1 cellular context compared by ENCODE assay signal in the genomic region with DNA sequence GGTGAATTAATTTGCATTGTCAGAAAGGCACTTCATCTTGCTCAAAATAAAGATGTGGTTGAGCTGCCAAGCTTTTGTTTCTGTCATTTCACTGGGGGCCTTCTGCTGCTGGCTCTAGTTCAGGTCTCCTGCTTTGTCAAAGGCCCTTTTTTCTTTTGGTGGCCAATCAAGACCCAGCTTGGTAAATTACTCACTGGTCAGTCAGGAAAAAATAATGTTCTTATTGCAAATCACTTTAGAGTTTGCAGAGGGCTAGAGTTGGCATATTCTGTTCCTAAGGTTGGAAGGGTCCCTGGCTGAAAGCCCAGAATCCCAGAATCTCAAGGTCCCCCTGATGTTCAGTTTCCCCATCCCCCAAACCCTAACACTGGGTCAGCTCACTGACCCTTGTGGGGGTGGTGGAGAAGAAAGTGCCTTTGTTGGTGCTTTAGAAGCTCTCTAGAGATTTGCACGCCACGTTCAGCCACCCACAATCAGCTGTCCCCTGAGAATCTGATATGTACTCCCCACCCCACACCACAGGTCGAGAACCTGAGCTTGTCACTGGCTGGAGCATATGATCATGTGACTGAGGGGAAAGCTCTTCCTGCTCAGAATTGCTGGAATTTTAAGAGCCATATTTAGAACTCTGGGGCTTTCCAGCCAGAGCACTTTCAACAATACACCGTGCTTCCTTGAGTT.
TF ChIP-seq lines count a peak whose summit lies in the region.

No MANE protein-coding gene starts in this region.

TF ChIP-seq in GM12878, 131 proteins besides CTCF, POLR2A, EP300 and RAD21 (continued from another document):
- TF ChIP-seq, protein P1, sequence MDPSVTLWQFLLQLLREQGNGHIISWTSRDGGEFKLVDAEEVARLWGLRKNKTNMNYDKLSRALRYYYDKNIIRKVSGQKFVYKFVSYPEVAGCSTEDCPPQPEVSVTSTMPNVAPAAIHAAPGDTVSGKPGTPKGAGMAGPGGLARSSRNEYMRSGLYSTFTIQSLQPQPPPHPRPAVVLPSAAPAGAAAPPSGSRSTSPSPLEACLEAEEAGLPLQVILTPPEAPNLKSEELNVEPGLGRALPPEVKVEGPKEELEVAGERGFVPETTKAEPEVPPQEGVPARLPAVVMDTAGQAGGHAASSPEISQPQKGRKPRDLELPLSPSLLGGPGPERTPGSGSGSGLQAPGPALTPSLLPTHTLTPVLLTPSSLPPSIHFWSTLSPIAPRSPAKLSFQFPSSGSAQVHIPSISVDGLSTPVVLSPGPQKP (IDR thresholded peaks at IDR 0.05; ENCODE audit: low read depth, low read length), result no peak
- no peak for TF ChIP-seq ZZZ3 (IDR thresholded peaks at IDR 0.05; ENCODE audit: control insufficient read depth, insufficient read length, low read depth)
- no peak for TF ChIP-seq RBBP5 (conservative IDR thresholded peaks at IDR 0.05)
- TF ChIP-seq SIX5 (IDR thresholded peaks at IDR 0.05; ENCODE audit: low read depth, low read length, severe bottlenecking), result no peak
- TF ChIP-seq KAT2A (conservative IDR thresholded peaks at IDR 0.05; ENCODE audit: control insufficient read depth, low read depth, low read length), result no peak
- no peak for TF ChIP-seq HDAC2 (IDR thresholded peaks at IDR 0.05)
- TF ChIP-seq YY1 (IDR thresholded peaks at IDR 0.05; ENCODE audit: low read depth, low read length), result no peak
- no peak for TF ChIP-seq WRNIP1 (IDR thresholded peaks at IDR 0.05; ENCODE audit: borderline replicate concordance, low read depth, low read length)
- TF ChIP-seq RCOR1 (conservative IDR thresholded peaks at IDR 0.05; ENCODE audit: low read depth, low read length), result peak; percentile 58
- TF ChIP-seq CBX3 (IDR thresholded peaks at IDR 0.05; ENCODE audit: borderline replicate concordance, low read depth), result no peak
- peak; percentile 55; the same call in 1 of the 2 replicates for TF ChIP-seq GATAD2B (conservative IDR thresholded peaks at IDR 0.05; ENCODE audit: low read depth)
- TF ChIP-seq RB1 (IDR thresholded peaks at IDR 0.05; ENCODE audit: borderline replicate concordance), result peak; percentile 52; the same call in 1 of the 2 replicates
- TF ChIP-seq SMARCA5 (IDR thresholded peaks at IDR 0.05), result peak; percentile 97
- TF ChIP-seq, protein P2, sequence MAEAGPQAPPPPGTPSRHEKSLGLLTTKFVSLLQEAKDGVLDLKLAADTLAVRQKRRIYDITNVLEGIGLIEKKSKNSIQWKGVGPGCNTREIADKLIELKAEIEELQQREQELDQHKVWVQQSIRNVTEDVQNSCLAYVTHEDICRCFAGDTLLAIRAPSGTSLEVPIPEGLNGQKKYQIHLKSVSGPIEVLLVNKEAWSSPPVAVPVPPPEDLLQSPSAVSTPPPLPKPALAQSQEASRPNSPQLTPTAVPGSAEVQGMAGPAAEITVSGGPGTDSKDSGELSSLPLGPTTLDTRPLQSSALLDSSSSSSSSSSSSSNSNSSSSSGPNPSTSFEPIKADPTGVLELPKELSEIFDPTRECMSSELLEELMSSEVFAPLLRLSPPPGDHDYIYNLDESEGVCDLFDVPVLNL (IDR thresholded peaks at IDR 0.05; ENCODE audit: low read depth, low read length), result no peak
- TF ChIP-seq YBX1 (IDR thresholded peaks at IDR 0.05), result no peak
- TF ChIP-seq PAX5 (IDR thresholded peaks at IDR 0.05; ENCODE audit: borderline replicate concordance, low read depth, low read length), result peak; percentile 82; the same call in 1 of the 2 replicates
- TF ChIP-seq DPF2 (IDR thresholded peaks at IDR 0.05), result peak; percentile 92
- TF ChIP-seq IKZF2 (IDR thresholded peaks at IDR 0.05), result peak; percentile 83 to 87
- TF ChIP-seq MTA2 (IDR thresholded peaks at IDR 0.05; ENCODE audit: low read depth), result peak; percentile 81
- TF ChIP-seq, protein P3, sequence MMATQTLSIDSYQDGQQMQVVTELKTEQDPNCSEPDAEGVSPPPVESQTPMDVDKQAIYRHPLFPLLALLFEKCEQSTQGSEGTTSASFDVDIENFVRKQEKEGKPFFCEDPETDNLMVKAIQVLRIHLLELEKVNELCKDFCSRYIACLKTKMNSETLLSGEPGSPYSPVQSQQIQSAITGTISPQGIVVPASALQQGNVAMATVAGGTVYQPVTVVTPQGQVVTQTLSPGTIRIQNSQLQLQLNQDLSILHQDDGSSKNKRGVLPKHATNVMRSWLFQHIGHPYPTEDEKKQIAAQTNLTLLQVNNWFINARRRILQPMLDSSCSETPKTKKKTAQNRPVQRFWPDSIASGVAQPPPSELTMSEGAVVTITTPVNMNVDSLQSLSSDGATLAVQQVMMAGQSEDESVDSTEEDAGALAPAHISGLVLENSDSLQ (IDR thresholded peaks at IDR 0.05), result no peak
- TF ChIP-seq LARP7 (IDR thresholded peaks at IDR 0.05), result peak; percentile 63; the same call in 1 of the 2 replicates
- TF ChIP-seq, protein P4, sequence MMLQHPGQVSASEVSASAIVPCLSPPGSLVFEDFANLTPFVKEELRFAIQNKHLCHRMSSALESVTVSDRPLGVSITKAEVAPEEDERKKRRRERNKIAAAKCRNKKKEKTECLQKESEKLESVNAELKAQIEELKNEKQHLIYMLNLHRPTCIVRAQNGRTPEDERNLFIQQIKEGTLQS (IDR thresholded peaks at IDR 0.05; ENCODE audit: borderline replicate concordance, extremely low read depth, low read depth, low read length), result peak; percentile 44; the same call in 1 of the 2 replicates
- peak; percentile 45; the same call in 1 of the 3 replicates for TF ChIP-seq POU2F2 (IDR thresholded peaks at IDR 0.05; ENCODE audit: borderline replicate concordance, low read depth, low read length)
- no peak for TF ChIP-seq CREB1 (IDR thresholded peaks at IDR 0.05; ENCODE audit: low read depth)
- TF ChIP-seq, protein P5, sequence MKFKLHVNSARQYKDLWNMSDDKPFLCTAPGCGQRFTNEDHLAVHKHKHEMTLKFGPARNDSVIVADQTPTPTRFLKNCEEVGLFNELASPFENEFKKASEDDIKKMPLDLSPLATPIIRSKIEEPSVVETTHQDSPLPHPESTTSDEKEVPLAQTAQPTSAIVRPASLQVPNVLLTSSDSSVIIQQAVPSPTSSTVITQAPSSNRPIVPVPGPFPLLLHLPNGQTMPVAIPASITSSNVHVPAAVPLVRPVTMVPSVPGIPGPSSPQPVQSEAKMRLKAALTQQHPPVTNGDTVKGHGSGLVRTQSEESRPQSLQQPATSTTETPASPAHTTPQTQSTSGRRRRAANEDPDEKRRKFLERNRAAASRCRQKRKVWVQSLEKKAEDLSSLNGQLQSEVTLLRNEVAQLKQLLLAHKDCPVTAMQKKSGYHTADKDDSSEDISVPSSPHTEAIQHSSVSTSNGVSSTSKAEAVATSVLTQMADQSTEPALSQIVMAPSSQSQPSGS (IDR thresholded peaks at IDR 0.05; ENCODE audit: low read length), result no peak
- no peak for TF ChIP-seq HDAC6 (IDR thresholded peaks at IDR 0.05; ENCODE audit: unreplicated experiment)
- TF ChIP-seq, protein P6, sequence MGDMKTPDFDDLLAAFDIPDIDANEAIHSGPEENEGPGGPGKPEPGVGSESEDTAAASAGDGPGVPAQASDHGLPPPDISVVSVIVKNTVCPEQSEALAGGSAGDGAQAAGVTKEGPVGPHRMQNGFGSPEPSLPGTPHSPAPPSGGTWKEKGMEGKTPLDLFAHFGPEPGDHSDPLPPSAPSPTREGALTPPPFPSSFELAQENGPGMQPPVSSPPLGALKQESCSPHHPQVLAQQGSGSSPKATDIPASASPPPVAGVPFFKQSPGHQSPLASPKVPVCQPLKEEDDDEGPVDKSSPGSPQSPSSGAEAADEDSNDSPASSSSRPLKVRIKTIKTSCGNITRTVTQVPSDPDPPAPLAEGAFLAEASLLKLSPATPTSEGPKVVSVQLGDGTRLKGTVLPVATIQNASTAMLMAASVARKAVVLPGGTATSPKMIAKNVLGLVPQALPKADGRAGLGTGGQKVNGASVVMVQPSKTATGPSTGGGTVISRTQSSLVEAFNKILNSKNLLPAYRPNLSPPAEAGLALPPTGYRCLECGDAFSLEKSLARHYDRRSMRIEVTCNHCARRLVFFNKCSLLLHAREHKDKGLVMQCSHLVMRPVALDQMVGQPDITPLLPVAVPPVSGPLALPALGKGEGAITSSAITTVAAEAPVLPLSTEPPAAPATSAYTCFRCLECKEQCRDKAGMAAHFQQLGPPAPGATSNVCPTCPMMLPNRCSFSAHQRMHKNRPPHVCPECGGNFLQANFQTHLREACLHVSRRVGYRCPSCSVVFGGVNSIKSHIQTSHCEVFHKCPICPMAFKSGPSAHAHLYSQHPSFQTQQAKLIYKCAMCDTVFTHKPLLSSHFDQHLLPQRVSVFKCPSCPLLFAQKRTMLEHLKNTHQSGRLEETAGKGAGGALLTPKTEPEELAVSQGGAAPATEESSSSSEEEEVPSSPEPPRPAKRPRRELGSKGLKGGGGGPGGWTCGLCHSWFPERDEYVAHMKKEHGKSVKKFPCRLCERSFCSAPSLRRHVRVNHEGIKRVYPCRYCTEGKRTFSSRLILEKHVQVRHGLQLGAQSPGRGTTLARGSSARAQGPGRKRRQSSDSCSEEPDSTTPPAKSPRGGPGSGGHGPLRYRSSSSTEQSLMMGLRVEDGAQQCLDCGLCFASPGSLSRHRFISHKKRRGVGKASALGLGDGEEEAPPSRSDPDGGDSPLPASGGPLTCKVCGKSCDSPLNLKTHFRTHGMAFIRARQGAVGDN (IDR thresholded peaks at IDR 0.05), result no peak
